Comparison of ENCODE assay signal across 35 cellular contexts in genomic region chr13:42099962-42100675, GRCh38.
"Had no signal": no experiment of that assay in that cellular context is flagged by ENCODE, and none has a peak within 500 bp of the region (broad histone marks: within the 10 kb centered on the region; RNA-seq: fewer than 3 reads in every experiment).

No MANE protein-coding gene starts in this region.

- H3K4me3 ChIP-seq: MG63 had no signal

- H3K9me3 ChIP-seq: MG63 had no signal

- H3K36me3 ChIP-seq: MG63 had no signal

- DNase-seq: Kasumi-1, MG63, MM.1S, MV-4-11, NCI-H1048, NCI-H1092, NCI-H1092 treated with DMSO at 0.1 percent for 48 hours, NCI-H1105, NCI-H1105 treated with DMSO at 0.1 percent for 48 hours, NCI-H1417, NCI-H1417 treated with DMSO at 0.1 percent for 48 hours, NCI-H1436, NCI-H1436 treated with DMSO at 0.1 percent for 48 hours, NCI-H146, NCI-H1694, NCI-H1694 treated with DMSO at 0.1 percent for 48 hours, NCI-H187, NCI-H187 treated with DMSO at 0.1 percent for 48 hours, NCI-H1930, NCI-H2029, NCI-H2029 treated with DMSO at 0.1 percent for 48 hours, NCI-H2081, NCI-H2081 treated with DMSO at 0.1 percent for 48 hours, NCI-H2107, NCI-H2171, NCI-H2171 treated with DMSO at 0.1 percent for 48 hours, NCI-H2227 treated with DMSO at 0.1 percent for 48 hours, NCI-H226, NCI-H345, NCI-H446, NCI-H446 treated with DMSO at 0.1 percent for 48 hours, NCI-H510A, NCI-H510A treated with DMSO at 0.1 percent for 48 hours, NCI-H524, NCI-H524 treated with DMSO at 0.1 percent for 48 hours had no signal
